In the genomic region with DNA sequence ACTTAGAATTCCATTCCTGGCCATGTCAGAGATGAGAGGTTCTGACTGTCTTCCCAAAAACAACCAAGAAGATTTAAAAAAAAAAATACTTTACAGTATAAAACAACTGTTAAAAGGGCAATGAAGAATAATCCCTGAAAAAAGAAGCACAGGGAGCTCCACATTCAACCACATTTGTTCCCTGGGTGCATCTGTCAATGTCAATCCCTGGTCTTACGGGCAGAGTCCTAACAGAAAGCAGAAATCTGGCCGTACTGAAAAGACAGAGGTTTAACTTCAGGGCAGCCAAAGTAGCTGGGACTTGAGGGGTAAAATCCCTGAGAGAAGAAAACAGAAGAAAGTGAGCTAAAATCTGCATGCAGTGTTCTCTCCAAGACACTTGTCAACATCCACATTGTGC, we compare ENCODE assay signal across 20 cellular contexts.
DNase-seq lines count a peak whose midpoint lies in the region; ATAC-seq and TF ChIP-seq lines count a peak whose summit lies in the region.
"Had no signal": no experiment of that assay in that cellular context is flagged by ENCODE, and none has a peak within 500 bp of the region (broad histone marks: within the 10 kb centered on the region; RNA-seq: fewer than 3 reads in every experiment).

No MANE protein-coding gene starts in this region.

- H3K27me3 ChIP-seq in CD4-positive, CD25-positive, alpha-beta regulatory T cell (ENCODE audit: control insufficient read depth, insufficient read depth, low read length) = no peaks in the 10 kb centered on the region
- H3K27me3 ChIP-seq in transverse colon = no peaks in the 10 kb centered on the region
- H3K27me3 ChIP-seq: testis had no signal

- peaks cover 41% of the 10 kb centered on the region for H3K36me3 Mint-ChIP-seq in CD4-positive, CD25-positive, alpha-beta regulatory T cell
- peaks cover 10% of the 10 kb centered on the region for H3K36me3 Mint-ChIP-seq in IgD-negative memory B cell
- H3K36me3 Mint-ChIP-seq in glutamatergic neuron (ENCODE audit: unreplicated experiment) = peaks cover 11% of the 10 kb centered on the region

- TF ChIP-seq CTCF in glutamatergic neuron (IDR thresholded peaks at IDR 0.05; ENCODE audit: partially characterized antibody, unreplicated experiment) (no peak), transverse colon (IDR thresholded peaks at IDR 0.05) (no peak)

- H3K4me1 Mint-ChIP-seq in CD4-positive, CD25-positive, alpha-beta regulatory T cell = peaks cover 29 to 53% (median 38%) of the 10 kb centered on the region in 4 donors
- H3K4me1 Mint-ChIP-seq in IgD-negative memory B cell (peaks cover 16 to 25% (median 22%) of the 10 kb centered on the region in 3 donors), glutamatergic neuron (ENCODE audit: low read depth, unreplicated experiment) (peaks cover 13% of the 10 kb centered on the region)

- H3K36me3 ChIP-seq in CD4-positive, CD25-positive, alpha-beta regulatory T cell (ENCODE audit: control insufficient read depth, insufficient read depth, low read length) = peaks cover 53% of the 10 kb centered on the region
- peaks cover 0 to 9% (median 0%) of the 10 kb centered on the region in 4 donors for H3K36me3 ChIP-seq in transverse colon

- H3K27ac ChIP-seq in CD4-positive, CD25-positive, alpha-beta regulatory T cell (ENCODE audit: insufficient read depth, low read length, poor library complexity, severe bottlenecking) = no peak overlapping the region
- no peak overlapping the region for H3K27ac ChIP-seq in transverse colon
- H3K27ac ChIP-seq: testis had no signal

- no peak overlapping the region for H3K4me3 ChIP-seq in CD4-positive, CD25-positive, alpha-beta regulatory T cell (ENCODE audit: low read depth, low read length)
- no peak overlapping the region for H3K4me3 ChIP-seq in transverse colon
- H3K4me3 ChIP-seq: testis had no signal

- 70 to 86% methylated on average over 2 of the region's 2 CpGs for WGBS in transverse colon (ENCODE audit: low coverage in 1 of 2), 2 donors

- ATAC-seq in CD4-positive, CD25-positive, alpha-beta regulatory T cell (ENCODE audit: low read depth in 2 of 2) = no peak
- ATAC-seq in HG02938 (IDR thresholded peaks at IDR 0.05; ENCODE audit: unreplicated experiment) = no peak
- ATAC-seq: sciatic nerve, SK-N-SH treated with all-trans-retinoic acid at 6 μM for 48 hours had no signal

- H3K9me3 Mint-ChIP-seq in CD4-positive, CD25-positive, alpha-beta regulatory T cell = no peaks in the 10 kb centered on the region
- H3K9me3 Mint-ChIP-seq in IgD-negative memory B cell (peaks cover 0 to 6% (median 0%) of the 10 kb centered on the region in 3 donors), glutamatergic neuron (ENCODE audit: unreplicated experiment) (no peaks in the 10 kb centered on the region)
- H3K9me3 Mint-ChIP-seq: activated CD4-positive, alpha-beta memory T cell treated with anti-CD3 and anti-CD28 coated beads, Interleukin-2, amount 10 ng/mL, durations not matched to agents 7 days and 5 days had no signal

- no peak for TF ChIP-seq POLR2A in transverse colon (IDR thresholded peaks at IDR 0.05)

- no peak overlapping the region for H3K4me3 Mint-ChIP-seq in CD4-positive, CD25-positive, alpha-beta regulatory T cell
- H3K4me3 Mint-ChIP-seq in IgD-negative memory B cell (no peak overlapping the region), glutamatergic neuron (ENCODE audit: unreplicated experiment) (peak overlapping the region; percentile 22)
- H3K4me3 Mint-ChIP-seq: activated CD4-positive, alpha-beta memory T cell treated with anti-CD3 and anti-CD28 coated beads, Interleukin-2, amount 10 ng/mL, durations not matched to agents 7 days and 5 days; activated naive CD4-positive, alpha-beta T cell treated with anti-CD3 and anti-CD28 coated beads for 36 hours had no signal

- peaks cover 3% of the 10 kb centered on the region for H3K4me1 ChIP-seq in CD4-positive, CD25-positive, alpha-beta regulatory T cell (ENCODE audit: control insufficient read depth, insufficient read depth, low read length, poor library complexity, severe bottlenecking)
- no peaks in the 10 kb centered on the region for H3K4me1 ChIP-seq in transverse colon
- H3K4me1 ChIP-seq: testis had no signal

- no peak for DNase-seq in CD4-positive, CD25-positive, alpha-beta regulatory T cell
- DNase-seq in glutamatergic neuron (no peak), pons (ENCODE audit: low spot score) (peak; percentile 20), transverse colon (no peak), NCI-H2227 (lab: John Stamatoyannopoulos, UW; ENCODE audit: unreplicated experiment) (no peak)
- no peak for DNase-seq in central memory CD4-positive, alpha-beta T cell
- DNase-seq: activated CD4-positive, alpha-beta memory T cell treated with anti-CD3 and anti-CD28 coated beads, Interleukin-2, amount 10 ng/mL, durations not matched to agents 7 days and 5 days; activated CD4-positive, CD25-positive, alpha-beta regulatory T cell; activated naive CD4-positive, alpha-beta T cell treated with anti-CD3 and anti-CD28 coated beads for 36 hours; GF-D8; Kasumi-1; NCI-H1092 treated with DMSO at 0.1 percent for 48 hours; NCI-H2081 treated with DMSO at 0.1 percent for 48 hours; NCI-H510A; occipital lobe; testis had no signal

- TF ChIP-seq EP300 in transverse colon (IDR thresholded peaks at IDR 0.05; ENCODE audit: low read depth) = no peak

- peak overlapping the region in 2 of 3 donors; percentile 44 to 50 for H3K27ac Mint-ChIP-seq in CD4-positive, CD25-positive, alpha-beta regulatory T cell
- H3K27ac Mint-ChIP-seq in IgD-negative memory B cell (peak overlapping the region in 2 of 3 donors; percentile 17 to 83), glutamatergic neuron (ENCODE audit: unreplicated experiment) (peak overlapping the region; percentile 74)
- H3K27ac Mint-ChIP-seq: activated CD4-positive, alpha-beta memory T cell treated with anti-CD3 and anti-CD28 coated beads, Interleukin-2, amount 10 ng/mL, durations not matched to agents 7 days and 5 days; activated naive CD4-positive, alpha-beta T cell treated with anti-CD3 and anti-CD28 coated beads for 36 hours had no signal

- no peaks in the 10 kb centered on the region for H3K27me3 Mint-ChIP-seq in CD4-positive, CD25-positive, alpha-beta regulatory T cell
- H3K27me3 Mint-ChIP-seq in IgD-negative memory B cell (no peaks in the 10 kb centered on the region), glutamatergic neuron (ENCODE audit: unreplicated experiment) (no peaks in the 10 kb centered on the region)
- H3K27me3 Mint-ChIP-seq: activated CD4-positive, alpha-beta memory T cell treated with anti-CD3 and anti-CD28 coated beads, Interleukin-2, amount 10 ng/mL, durations not matched to agents 7 days and 5 days had no signal

- H3K9me3 ChIP-seq in CD4-positive, CD25-positive, alpha-beta regulatory T cell (ENCODE audit: control insufficient read depth in 2 of 2, low read length in 2 of 2) = no peaks in the 10 kb centered on the region
- H3K9me3 ChIP-seq in transverse colon = no peaks in the 10 kb centered on the region
- H3K9me3 ChIP-seq: testis had no signal

- in situ Hi-C loops in transverse colon (cut with MboI; ENCODE audit: low pct_ligation_motif_present in 1 of 4, low pct_unique_long_range_greater_than_20kb in 1 of 4, low sequenced_read_pairs in 3 of 4) = loop anchor here in 1 of 4 donors (10.0 kb wide), 1 partner anchor 87 kb away; no protein-coding TSS in a partner anchor

- intact Hi-C loops in transverse colon (cut with DNase I; ENCODE audit: low total_unique reads) = no loop called here
